ENCODE assay signal across 9 cellular contexts in the genomic region with DNA sequence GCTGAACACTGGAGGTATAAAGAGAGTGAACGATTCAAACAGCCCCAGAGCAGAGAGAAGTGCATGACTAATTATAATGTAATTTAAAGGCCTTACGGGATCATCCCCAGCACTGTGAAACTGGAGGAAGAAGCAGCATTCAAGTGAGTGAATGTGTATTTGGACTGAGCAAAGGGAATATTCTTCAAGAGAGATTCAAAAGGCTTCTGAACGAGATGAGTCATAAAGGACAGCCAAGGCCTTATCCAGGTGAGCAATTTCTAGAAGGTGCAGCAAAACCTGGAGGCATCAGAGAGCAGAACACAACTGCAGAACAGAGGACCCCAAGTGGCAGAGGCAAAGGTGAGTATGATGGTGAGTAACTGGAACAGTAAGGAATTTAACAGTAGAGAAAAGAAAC.
DNase-seq lines count a peak whose midpoint lies in the region; ATAC-seq and TF ChIP-seq lines count a peak whose summit lies in the region.
"Had no signal": no experiment of that assay in that cellular context is flagged by ENCODE, and none has a peak within 500 bp of the region (broad histone marks: within the 10 kb centered on the region; RNA-seq: fewer than 3 reads in every experiment).

No MANE protein-coding gene starts in this region.

- H3K4me3 ChIP-seq in GM12864 (ENCODE audit: low read depth, low read length), result no peak overlapping the region; the same call in 1 of the 2 replicates

- DNase-seq in GM12864 (ENCODE audit: low read depth) (peak; percentile 29), hepatic stellate cell (ENCODE audit: low spot score) (no peak), DMS114 treated with DMSO at 0.1 percent for 48 hours (lab: John Stamatoyannopoulos, UW; ENCODE audit: unreplicated experiment) (no peak), SK-N-DZ (ENCODE audit: low spot score) (no peak)
- no peak for DNase-seq in activated T-helper 2 cell treated with anti-CD3 and anti-CD28 coated beads, Interferon-gamma antibody, Interleukin-2, Interleukin-4, amounts not matched to agents 10 μg/mL and 5 μg/mL and 100 μg/mL, durations not matched to agents 14 hours and 24 hours and 36 hours (ENCODE audit: low spot score)
- DNase-seq: anterior cingulate cortex had no signal

- H3K4me1 Mint-ChIP-seq in activated T-helper 2 cell treated with anti-CD3 and anti-CD28 coated beads, Interferon-gamma antibody, Interleukin-2, Interleukin-4, amounts not matched to agents 10 μg/mL and 5 μg/mL and 100 μg/mL, durations not matched to agents 14 hours and 24 hours and 36 hours (ENCODE audit: low read depth), result peaks cover 20% of the 10 kb centered on the region

- H3K4me3 Mint-ChIP-seq in activated T-helper 2 cell treated with anti-CD3 and anti-CD28 coated beads, Interferon-gamma antibody, Interleukin-2, Interleukin-4, amounts not matched to agents 10 μg/mL and 5 μg/mL and 100 μg/mL, durations not matched to agents 14 hours and 24 hours and 36 hours (ENCODE audit: low read depth), result no peak overlapping the region

- no peak overlapping the region for H3K27ac Mint-ChIP-seq in activated T-helper 2 cell treated with anti-CD3 and anti-CD28 coated beads, Interferon-gamma antibody, Interleukin-2, Interleukin-4, amounts not matched to agents 10 μg/mL and 5 μg/mL and 100 μg/mL, durations not matched to agents 14 hours and 24 hours and 36 hours

- H3K9me3 Mint-ChIP-seq in activated T-helper 2 cell treated with anti-CD3 and anti-CD28 coated beads, Interferon-gamma antibody, Interleukin-2, Interleukin-4, amounts not matched to agents 10 μg/mL and 5 μg/mL and 100 μg/mL, durations not matched to agents 14 hours and 24 hours and 36 hours, result peaks cover 3% of the 10 kb centered on the region

- intact Hi-C loops in activated T-helper 2 cell treated with anti-CD3 and anti-CD28 coated beads, Interferon-gamma antibody, Interleukin-2, Interleukin-4, amounts not matched to agents 10 μg/mL and 5 μg/mL and 100 μg/mL, durations not matched to agents 14 hours and 24 hours and 36 hours (cut with micrococcal nuclease), result loop anchor here (1.0 kb wide), 1 partner anchor 18 kb away; no protein-coding TSS in a partner anchor

- H3K36me3 Mint-ChIP-seq in activated T-helper 2 cell treated with anti-CD3 and anti-CD28 coated beads, Interferon-gamma antibody, Interleukin-2, Interleukin-4, amounts not matched to agents 10 μg/mL and 5 μg/mL and 100 μg/mL, durations not matched to agents 14 hours and 24 hours and 36 hours (ENCODE audit: low read depth), result peaks cover 12% of the 10 kb centered on the region

- H3K27me3 Mint-ChIP-seq in activated T-helper 2 cell treated with anti-CD3 and anti-CD28 coated beads, Interferon-gamma antibody, Interleukin-2, Interleukin-4, amounts not matched to agents 10 μg/mL and 5 μg/mL and 100 μg/mL, durations not matched to agents 14 hours and 24 hours and 36 hours (ENCODE audit: low read depth), result no peaks in the 10 kb centered on the region

- ATAC-seq in GM21381 (IDR thresholded peaks at IDR 0.05; ENCODE audit: unreplicated experiment), result peak; percentile 46
- peak; percentile 47 for ATAC-seq in HG03378 (IDR thresholded peaks at IDR 0.05; ENCODE audit: unreplicated experiment)
- ATAC-seq in esophagus mucosa, result peak; percentile 54

- TF ChIP-seq CTCF in GM12864 (IDR thresholded peaks at IDR 0.05; ENCODE audit: low read depth, low read length, missing control alignments), result no peak
